In the genomic region with DNA sequence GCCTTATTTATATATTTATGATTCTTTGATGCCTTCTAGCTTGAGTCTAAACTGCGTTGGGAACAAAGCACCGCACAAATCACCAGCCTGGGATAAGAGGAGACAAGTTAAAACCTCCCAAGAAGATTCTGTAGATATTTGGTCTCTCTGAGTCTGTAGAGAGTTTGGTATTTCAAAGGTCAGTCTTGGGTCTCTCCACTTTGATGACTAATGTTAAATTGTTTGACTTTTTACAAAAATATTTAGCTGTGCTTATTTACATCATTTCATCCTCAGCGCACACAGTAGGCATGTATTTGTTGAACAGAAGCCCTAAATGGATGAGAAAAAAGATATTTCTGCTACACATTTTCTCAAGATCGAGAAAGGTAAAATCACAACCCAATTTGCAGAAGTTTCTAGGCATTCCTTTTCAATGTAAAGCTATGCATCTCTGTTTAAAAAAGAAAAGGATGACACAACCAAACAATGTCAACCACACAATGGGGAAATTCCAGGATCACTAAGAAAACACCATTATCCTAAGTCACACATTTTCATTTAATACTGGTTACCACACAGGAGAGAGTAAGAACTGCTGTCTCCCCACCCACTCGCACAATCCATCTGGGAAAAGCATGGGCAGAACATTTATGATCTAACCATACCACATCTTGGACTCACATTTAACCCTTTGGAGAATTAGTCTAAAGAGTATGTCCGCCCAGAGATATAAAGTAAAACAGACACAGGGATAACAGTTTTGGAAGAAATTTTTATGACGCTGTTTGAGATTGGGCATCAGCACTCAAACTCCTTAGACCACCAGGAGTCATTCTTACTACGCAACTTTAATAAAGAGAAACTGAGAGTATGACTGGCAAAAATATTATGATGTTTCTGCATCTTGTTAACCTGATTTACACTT, we compare ENCODE assay signal across 8 cellular contexts. TPM values are rescaled to one million over a fixed set of nuclear protein-coding genes. Genes with fewer than 3 reads are reported as not detected.
DNase-seq lines count a peak whose midpoint lies in the region; ATAC-seq and TF ChIP-seq lines count a peak whose summit lies in the region.

No MANE protein-coding gene starts in this region.

- H3K4me2 ChIP-seq in fibroblast of lung (ENCODE audit: extremely low read depth, insufficient read depth, low read length) = peak overlapping the region; percentile 100

- H3K27me3 Mint-ChIP-seq in T-helper 2 cell treated with Interferon-gamma antibody and Interleukin-4, amounts not matched to agents 5 μg/mL and 100 μg/mL, for 36 hours (ENCODE audit: low read depth) = peaks cover 2% of the 10 kb centered on the region
- peaks cover 12% of the 10 kb centered on the region for H3K27me3 Mint-ChIP-seq in progenitor cell of endocrine pancreas

- H3K79me2 ChIP-seq in fibroblast of lung (ENCODE audit: control insufficient read depth, insufficient read depth, low read length) = peaks cover 81% of the 10 kb centered on the region

- in situ Hi-C loops in GM13977 (cut with MboI; ENCODE audit: low pct_unique_long_range_greater_than_20kb, low sequenced_read_pairs, unreplicated experiment) = loop anchor here (5.0 to 25.0 kb wide), 3 partner anchors 140 to 230 kb away; no protein-coding TSS in a partner anchor

- no peaks in the 10 kb centered on the region for H3K36me3 ChIP-seq in fibroblast of lung (ENCODE audit: control insufficient read depth, insufficient read depth, low read length)

- H3K4me3 Mint-ChIP-seq in T-helper 2 cell treated with Interferon-gamma antibody and Interleukin-4, amounts not matched to agents 5 μg/mL and 100 μg/mL, for 36 hours = peak overlapping the region; percentile 98
- H3K4me3 Mint-ChIP-seq in progenitor cell of endocrine pancreas (ENCODE audit: low read depth) = peak overlapping the region; percentile 97

- peak overlapping the region; percentile 94 for H3K27ac Mint-ChIP-seq in T-helper 2 cell treated with Interferon-gamma antibody and Interleukin-4, amounts not matched to agents 5 μg/mL and 100 μg/mL, for 36 hours
- peak overlapping the region; percentile 67 for H3K27ac Mint-ChIP-seq in progenitor cell of endocrine pancreas

- H3K4me3 ChIP-seq in fibroblast of lung (replicated peaks in 1 of 4; ENCODE audit: control extremely low read depth in 1 of 4, insufficient read depth in 1 of 4, low read depth in 3 of 4, low read length in 4 of 4) = peak overlapping the region; percentile 79 to 95 (median 90)

- no peaks in the 10 kb centered on the region for H3K27me3 ChIP-seq in fibroblast of lung (ENCODE audit: control insufficient read depth, insufficient read depth, low read length)

- H3K9me3 ChIP-seq in fibroblast of lung (ENCODE audit: control insufficient read depth, insufficient read depth, low read depth, low read length) = no peaks in the 10 kb centered on the region

- peak overlapping the region; percentile 88 for H3K9ac ChIP-seq in fibroblast of lung (ENCODE audit: insufficient read depth, low read length)

- H3K27ac ChIP-seq in fibroblast of lung (ENCODE audit: insufficient read depth, low read length) = peak overlapping the region; percentile 96

- H3K4me1 ChIP-seq in fibroblast of lung (ENCODE audit: control insufficient read depth, extremely low read depth, insufficient read depth, low read length) = peaks cover 7% of the 10 kb centered on the region

- TF ChIP-seq CTCF in fibroblast of lung (conservative IDR thresholded peaks at IDR 0.05 in 1 of 2, IDR thresholded peaks at IDR 0.05 in 1 of 2; ENCODE audit: low read depth in 1 of 2, low read length in 2 of 2) (no peak), progenitor cell of endocrine pancreas (IDR thresholded peaks at IDR 0.05; ENCODE audit: unreplicated experiment) (no peak), GM13977 (IDR thresholded peaks at IDR 0.05; ENCODE audit: extremely low read depth, insufficient read depth, missing control alignments) (no peak)

- no peak for ATAC-seq in GM19351 (IDR thresholded peaks at IDR 0.05; ENCODE audit: unreplicated experiment)

- no peaks in the 10 kb centered on the region for H3K9me3 Mint-ChIP-seq in T-helper 2 cell treated with Interferon-gamma antibody and Interleukin-4, amounts not matched to agents 5 μg/mL and 100 μg/mL, for 36 hours
- no peaks in the 10 kb centered on the region for H3K9me3 Mint-ChIP-seq in progenitor cell of endocrine pancreas (ENCODE audit: low read depth)

- H3K36me3 Mint-ChIP-seq in T-helper 2 cell treated with Interferon-gamma antibody and Interleukin-4, amounts not matched to agents 5 μg/mL and 100 μg/mL, for 36 hours (ENCODE audit: low read depth) = peaks cover 49% of the 10 kb centered on the region
- H3K36me3 Mint-ChIP-seq in progenitor cell of endocrine pancreas (ENCODE audit: insufficient read depth) = peaks cover 1% of the 10 kb centered on the region

- peak; percentile 32 for DNase-seq in stimulated activated CD4-positive, alpha-beta T cell treated with anti-CD3 and anti-CD28 coated beads, Interleukin-15, amount 100 ng/mL, for 24 hours
- no peak for DNase-seq in stimulated activated CD4-positive, alpha-beta T cell treated with anti-CD3 and anti-CD28 coated beads, Interleukin-2, amount 100 ng/mL, for 48 hours
- no peak for DNase-seq in T-helper 2 cell treated with Interferon-gamma antibody and Interleukin-4, amounts not matched to agents 5 μg/mL and 100 μg/mL, for 36 hours (ENCODE audit: low spot score)
- peak; percentile 83 to 95 for DNase-seq in fibroblast of lung (ENCODE audit: low read depth in 2 of 2)
- DNase-seq in progenitor cell of endocrine pancreas (ENCODE audit: low spot score, unreplicated experiment) = no peak
- no peak for DNase-seq in GOT3 (lab: John Stamatoyannopoulos, UW)
- DNase-seq in GM13977 (ENCODE audit: low spot score) = no peak

- H4K20me1 ChIP-seq in fibroblast of lung (ENCODE audit: control insufficient read depth, extremely low read depth, insufficient read depth, low read length) = no peaks in the 10 kb centered on the region

- peaks cover 51% of the 10 kb centered on the region for H3K4me1 Mint-ChIP-seq in T-helper 2 cell treated with Interferon-gamma antibody and Interleukin-4, amounts not matched to agents 5 μg/mL and 100 μg/mL, for 36 hours (ENCODE audit: low read depth)
- H3K4me1 Mint-ChIP-seq in progenitor cell of endocrine pancreas (ENCODE audit: low read depth) = peaks cover 29% of the 10 kb centered on the region

- H2AFZ ChIP-seq in fibroblast of lung (ENCODE audit: low read length) = no peak overlapping the region

RNA-seq across cellular contexts. Expression of gene CDK6, which starts 4.4 kb away (rescaled TPM):
- total RNA-seq in fibroblast of lung (9.8 and 17.8 TPM in 2 replicates), progenitor cell of endocrine pancreas (23.3 and 29.1 TPM in 2 replicates)
- polyA plus RNA-seq in fibroblast of lung = 13.4 and 19.2 TPM in 2 replicates
- polyA plus RNA-seq in fibroblast of lung (2012) = 6.2 and 10.6 TPM in 2 replicates
- 17.8 and 53.6 TPM in 2 replicates for polyA minus RNA-seq in fibroblast of lung (ENCODE audit: low replicate concordance)

Comparison
In these comparisons a context has a peak if more than half of its experiments do, and no peak if none do; other contexts are left out.
1. DNase-seq: peak in stimulated activated CD4-positive, alpha-beta T cell treated with anti-CD3 and anti-CD28 coated beads, Interleukin-15, amount 100 ng/mL, for 24 hours (single experiment) and fibroblast of lung (2 of 2); none in stimulated activated CD4-positive, alpha-beta T cell treated with anti-CD3 and anti-CD28 coated beads, Interleukin-2, amount 100 ng/mL, for 48 hours (0 of 2), T-helper 2 cell treated with Interferon-gamma antibody and Interleukin-4, amounts not matched to agents 5 μg/mL and 100 μg/mL, for 36 hours (single experiment), progenitor cell of endocrine pancreas (single experiment), GOT3 (single experiment) and GM13977 (single experiment).